ENCODE assay signal across 8 cellular contexts in the genomic region with DNA sequence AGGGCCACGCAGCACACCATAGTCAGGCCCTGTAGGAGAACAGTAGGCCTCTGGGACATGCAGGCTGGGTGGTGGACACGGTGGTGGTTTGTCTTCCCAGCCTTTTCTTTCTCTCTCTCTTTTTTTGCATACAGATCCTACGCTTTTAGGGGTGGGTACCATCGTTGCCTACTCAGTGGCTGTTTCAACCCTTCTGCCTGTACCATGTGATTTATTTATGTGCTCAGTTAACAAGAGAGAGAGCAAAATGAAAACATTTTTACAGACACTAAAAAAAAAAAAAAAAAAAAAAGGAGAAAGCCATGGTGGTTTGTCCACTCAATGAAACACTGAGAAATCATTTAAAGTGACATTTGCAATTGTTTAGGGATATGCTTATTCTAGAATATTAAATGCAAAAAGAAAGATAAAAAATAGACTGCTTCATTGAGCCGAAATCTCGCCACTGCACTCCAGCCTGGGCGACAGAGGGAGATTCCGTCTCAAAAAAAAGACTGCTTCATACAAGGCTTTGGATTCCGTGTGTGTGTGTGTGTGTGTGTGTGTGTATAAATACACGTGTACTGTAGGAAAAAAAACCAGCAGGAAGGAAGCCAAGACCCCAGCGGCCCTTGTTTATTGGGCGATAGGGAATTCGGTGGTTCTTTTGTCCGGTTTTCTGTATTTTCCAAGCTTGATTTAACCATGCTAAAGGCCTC. TPM values are rescaled to one million over a fixed set of nuclear protein-coding genes. Genes with fewer than 3 reads are reported as not detected.
DNase-seq lines count a peak whose midpoint lies in the region; FAIRE-seq and TF ChIP-seq lines count a peak whose summit lies in the region.

No MANE protein-coding gene starts in this region.

- FAIRE-seq in GM12892 (lab: Jason Lieb, UNC) = no peak

- no peak for TF ChIP-seq POLR2A in GM12892 (IDR thresholded peaks at IDR 0.05; ENCODE audit: low read depth, low read length)

- DNase-seq in DMS53 (lab: John Stamatoyannopoulos, UW) (peak; percentile 84), LoVo (ENCODE audit: low spot score) (peak; percentile 6), fibroblast of gingiva (ENCODE audit: low read depth) (peak; percentile 74), posterior vena cava (ENCODE audit: low spot score) (peak; percentile 26), AG08395 (ENCODE audit: low spot score) (no peak), cerebellar nuclear complex (lab: John Stamatoyannopoulos, UW) (no peak), GM12892 (ENCODE audit: insufficient read length) (no peak)

- H3K4me3 ChIP-seq in WI38 (ENCODE audit: low read depth, low read length) = peak overlapping the region; percentile 57

- TF ChIP-seq CTCF in WI38 (IDR thresholded peaks at IDR 0.05; ENCODE audit: low read depth, low read length) = no peak

- intact Hi-C loops in posterior vena cava (cut with DNase I) = no loop called here

RNA-seq across cellular contexts. Expression of a gene that starts 3.3 kb away (rescaled TPM):
- 1 to 10 TPM; 5.0 to 6.6 TPM for total RNA-seq in posterior vena cava
- 12.0 TPM for polyA plus RNA-seq in GM12892 (2012; ENCODE audit: missing spikeins)

RNA-seq across cellular contexts. Expression of a gene that starts 11.2 kb away (rescaled TPM):
- total RNA-seq in posterior vena cava = 10 to 100 TPM in 1 of 2 donors, 1 to 10 TPM in 1; 8.4 to 10.0 TPM
- polyA plus RNA-seq in GM12892 (2012; ENCODE audit: missing spikeins) = 4.4 TPM

RNA-seq across cellular contexts. Expression of a gene that starts 46.5 kb away (rescaled TPM):
- 10 to 100 TPM; 27.4 to 30.7 TPM for total RNA-seq in posterior vena cava
- 60.5 TPM for polyA plus RNA-seq in GM12892 (2012; ENCODE audit: missing spikeins)

RNA-seq across cellular contexts. Expression of a gene that starts 46.5 kb away (rescaled TPM):
- total RNA-seq in posterior vena cava = 10 to 100 TPM; 34.3 to 45.5 TPM
- 1.9 TPM for polyA plus RNA-seq in GM12892 (2012; ENCODE audit: missing spikeins)

Comparison
In these comparisons a context has a peak if more than half of its experiments do, and no peak if none do; other contexts are left out.
1. DNase-seq: peak in DMS53 (single experiment), LoVo (single experiment), fibroblast of gingiva (single experiment) and posterior vena cava (single experiment); none in AG08395 (single experiment), cerebellar nuclear complex (0 of 2) and GM12892 (single experiment).